In genomic region chr11:68936676-68937620, GRCh38 we compare ENCODE assay signal across 2 cellular contexts.
TF ChIP-seq lines count a peak whose summit lies in the region.

No MANE protein-coding gene starts in this region.

TF ChIP-seq in K562, 482 proteins besides CTCF, POLR2A, EP300 and RAD21:
- TF ChIP-seq SIX5 (IDR thresholded peaks at IDR 0.05; ENCODE audit: borderline replicate concordance in 1 of 2, insufficient read depth in 1 of 2, low read depth in 1 of 2, low read length in 2 of 2) (no peak), SMARCA4 (IDR thresholded peaks at IDR 0.05) (no peak), ZBTB7A (IDR thresholded peaks at IDR 0.05; ENCODE audit: borderline replicate concordance, control insufficient read depth, low read depth, low read length) (no peak), HIVEP1 (CRISPR knock-in tag; IDR thresholded peaks at IDR 0.05) (no peak), POLR2G (IDR thresholded peaks at IDR 0.05; ENCODE audit: low read depth, low read length) (0 out of 2 replicates have a peak, but pooled peaks have one; percentile 11), ATF7 (IDR thresholded peaks at IDR 0.05) (no peak), E2F6 (IDR thresholded peaks at IDR 0.05; ENCODE audit: borderline replicate concordance in 1 of 2, extremely low read depth in 1 of 2, insufficient read depth in 1 of 2, insufficient read length in 1 of 2, low read depth in 1 of 2, low read length in 1 of 2, poor library complexity in 1 of 2, severe bottlenecking in 1 of 2) (no peak)
TF ChIP-seq in K562: peak in this region for 1.

TF ChIP-seq in GM23338, 12 proteins besides CTCF, POLR2A, EP300 and RAD21:
- TF ChIP-seq REST (IDR thresholded peaks at IDR 0.05; ENCODE audit: unreplicated experiment), result no peak
- TF ChIP-seq JUNB (IDR thresholded peaks at IDR 0.05; ENCODE audit: unreplicated experiment), result no peak
- TF ChIP-seq ZNF331 (CRISPR knock-in tag; IDR thresholded peaks at IDR 0.05; ENCODE audit: low read depth), result no peak
- no peak for TF ChIP-seq NANOG (IDR thresholded peaks at IDR 0.05; ENCODE audit: borderline replicate concordance)
- no peak for TF ChIP-seq EZH2 (IDR thresholded peaks at IDR 0.05; ENCODE audit: low read depth, unreplicated experiment)
- TF ChIP-seq STAT1 (IDR thresholded peaks at IDR 0.05; ENCODE audit: unreplicated experiment), result no peak
- TF ChIP-seq ZNF462 (CRISPR knock-in tag; IDR thresholded peaks at IDR 0.05), result no peak
- TF ChIP-seq ETS1 (IDR thresholded peaks at IDR 0.05), result no peak
- no peak for TF ChIP-seq CREB1 (CRISPR knock-in tag; IDR thresholded peaks at IDR 0.05; ENCODE audit: low read depth)
- TF ChIP-seq POLR2AphosphoS5 (IDR thresholded peaks at IDR 0.05; ENCODE audit: low read depth), result no peak
- TF ChIP-seq EZH2phosphoT487 (IDR thresholded peaks at IDR 0.05; ENCODE audit: unreplicated experiment), result no peak
- no peak for TF ChIP-seq ZNF114 (CRISPR knock-in tag; IDR thresholded peaks at IDR 0.05)
